8 cellular contexts compared by ENCODE assay signal in the genomic region with DNA sequence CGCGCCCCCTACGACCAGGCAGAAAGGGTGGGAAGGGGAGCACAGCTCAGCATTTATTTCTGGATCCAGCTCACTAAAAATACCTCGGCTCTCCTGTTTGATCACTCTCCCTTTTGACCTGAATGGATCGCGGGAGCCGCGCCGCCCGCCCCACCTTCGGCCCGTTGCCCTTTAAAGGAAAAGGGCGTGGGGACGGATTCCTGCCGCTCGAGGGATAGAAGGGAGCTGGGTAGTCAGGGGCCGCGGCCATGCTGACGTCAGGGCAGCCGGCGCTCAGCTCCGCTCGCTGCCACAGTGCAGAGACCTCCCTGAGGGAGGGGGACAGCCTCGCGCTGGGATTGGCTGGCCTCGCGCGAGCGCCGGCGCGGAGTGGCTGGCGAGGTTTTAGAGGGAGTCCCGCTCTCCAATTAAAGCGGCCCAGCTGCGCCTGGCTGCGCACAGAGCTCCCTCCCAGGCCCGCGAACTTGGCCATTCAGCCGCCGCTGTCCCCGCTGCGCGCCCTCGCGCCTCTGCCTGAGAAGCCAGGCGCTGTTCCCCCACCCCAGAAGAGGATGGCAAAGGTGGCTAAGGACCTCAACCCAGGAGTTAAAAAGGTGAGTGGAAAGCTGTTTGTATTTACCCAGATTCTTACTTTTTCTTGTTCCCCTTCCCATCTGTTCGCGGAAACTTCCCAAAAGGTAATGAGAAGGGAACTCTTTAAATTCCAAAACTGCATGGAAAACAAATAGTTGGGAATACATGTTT. TPM values are rescaled to one million over a fixed set of nuclear protein-coding genes. Genes with fewer than 3 reads are reported as not detected.
DNase-seq lines count a peak whose midpoint lies in the region; ATAC-seq, FAIRE-seq and TF ChIP-seq lines count a peak whose summit lies in the region.

A gene with protein sequence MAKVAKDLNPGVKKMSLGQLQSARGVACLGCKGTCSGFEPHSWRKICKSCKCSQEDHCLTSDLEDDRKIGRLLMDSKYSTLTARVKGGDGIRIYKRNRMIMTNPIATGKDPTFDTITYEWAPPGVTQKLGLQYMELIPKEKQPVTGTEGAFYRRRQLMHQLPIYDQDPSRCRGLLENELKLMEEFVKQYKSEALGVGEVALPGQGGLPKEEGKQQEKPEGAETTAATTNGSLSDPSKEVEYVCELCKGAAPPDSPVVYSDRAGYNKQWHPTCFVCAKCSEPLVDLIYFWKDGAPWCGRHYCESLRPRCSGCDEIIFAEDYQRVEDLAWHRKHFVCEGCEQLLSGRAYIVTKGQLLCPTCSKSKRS (plus strand): TSS at position 436 of the 744 bp plus-strand sequence. CDS start 116 bp downstream, at position 552.

- no peak within 1 kb of the TSS for H3K27ac ChIP-seq in K562 (ENCODE audit: extremely low read depth, low read depth, low read length)
- peak within 1 kb of the TSS; percentile 83 to 90 for H3K27ac ChIP-seq in aorta (ENCODE audit: low read depth in 1 of 2, low read length in 2 of 2)

- H3K9me3 ChIP-seq in K562 (replicated peaks; ENCODE audit: control insufficient read depth, insufficient read depth, low read depth, low read length), result no peaks in the 10 kb centered on the region
- no peaks in the 10 kb centered on the region for H3K9me3 ChIP-seq in aorta (ENCODE audit: control insufficient read depth, low read length)

- H3K79me2 ChIP-seq in K562 (ENCODE audit: control insufficient read depth, insufficient read depth, low read length), result no peaks in the 10 kb centered on the region

- no peaks in the 10 kb centered on the region for H3K9me1 ChIP-seq in K562 (ENCODE audit: control insufficient read depth, insufficient read depth, low read length)

- H4K20me1 ChIP-seq in K562 (replicated peaks; ENCODE audit: control insufficient read depth, insufficient read depth, low read length), result no peaks in the 10 kb centered on the region

- DNase-seq in GM12891 (ENCODE audit: insufficient read length, low spot score) (peak; percentile 78), NCI-H1436 treated with DMSO at 0.1 percent for 48 hours (lab: John Stamatoyannopoulos, UW) (peak; percentile 39), K562 (ENCODE audit: extremely low read depth in 1 of 4, low spot score in 3 of 4) (peak; percentile 63 to 75 (median 68)), hippocampal formation (lab: John Stamatoyannopoulos, UW) (peak; percentile 97), retina (peak; percentile 94), aorta (peak; percentile 98)

- TF ChIP-seq CTCF in K562 (IDR thresholded peaks at IDR 0.05 in 2 of 3, conservative IDR thresholded peaks at IDR 0.05 in 1 of 3; ENCODE audit: insufficient read depth in 2 of 3, low read depth in 1 of 3, low read length in 3 of 3), result no peak

- peaks cover 0 to 7% of the 10 kb centered on the region in 2 experiments; a peak in 2 of 5 replicates for H3K4me1 ChIP-seq in K562 (replicated peaks in 1 of 2; ENCODE audit: control insufficient read depth in 2 of 2, insufficient read depth in 2 of 2, low read length in 2 of 2)
- no peaks in the 10 kb centered on the region for H3K4me1 ChIP-seq in aorta (ENCODE audit: control insufficient read depth in 1 of 2, insufficient read depth in 2 of 2, low read length in 2 of 2)

- POLR2A ChIA-PET in K562 (lab: Yijun Ruan, JAX), result interaction anchor here (0.6 to 0.9 kb wide), 4 partner anchors 9 to 818 kb away, joined by 3 read pairs; no protein-coding TSS in a partner anchor

- H3K4me2 ChIP-seq in K562 (ENCODE audit: insufficient read depth, low read length), result peak within 1 kb of the TSS; percentile 33; the same call in 1 of the 2 replicates

- BruUV-seq in K562 (replicated peaks; lab: Mats Ljungman, UMichigan), result no TSS peak

- no peak for TF ChIP-seq RAD21 in K562 (CRISPR knock-in tag; conservative IDR thresholded peaks at IDR 0.05 in 1 of 2, IDR thresholded peaks at IDR 0.05 in 1 of 2)

- TF ChIP-seq POLR2A in GM12891 (IDR thresholded peaks at IDR 0.05; ENCODE audit: low read depth, low read length) (no peak), K562 (conservative IDR thresholded peaks at IDR 0.05) (no peak)

- H3K27me3 ChIP-seq in K562 (ENCODE audit: control insufficient read depth in 2 of 2, insufficient read depth in 2 of 2, low read length in 2 of 2) (0 out of 5 replicates have a peak, but pooled peaks cover 0 to 5% of the 10 kb centered on the region in 2 experiments), aorta (ENCODE audit: control insufficient read depth in 1 of 2, insufficient read depth in 2 of 2, low read length in 1 of 2) (no peaks in the 10 kb centered on the region)

- CTCF ChIA-PET in K562 (lab: Yijun Ruan, JAX; ENCODE audit: low intra/inter-chr PET ratio), result no interaction called here

- TF ChIP-seq EP300 in K562 (IDR thresholded peaks at IDR 0.05; ENCODE audit: low read length), result no peak

- ATAC-seq in HG02678 (IDR thresholded peaks at IDR 0.05; ENCODE audit: unreplicated experiment), result peak; percentile 96
- peak; percentile 100 for ATAC-seq in K562
- ATAC-seq in aorta (ENCODE audit: low FRiP score), result peak; percentile 97

- FAIRE-seq in GM12891 (lab: Jason Lieb, UNC), result peak; percentile 77
- FAIRE-seq in TTC549 (lab: Jason Lieb, UNC), result peak; percentile 92
- FAIRE-seq in K562 (lab: Jason Lieb, UNC), result peak; percentile 58

- intact Hi-C loops in K562 (cut with micrococcal nuclease), result no loop called here
- intact Hi-C loops in aorta (cut with DNase I), result loop anchor here (1.0 to 5.0 kb wide), 3 partner anchors 17 to 57 kb away; no protein-coding TSS in a partner anchor

- H3K9ac ChIP-seq in K562 (ENCODE audit: insufficient read depth in 1 of 2, low read depth in 2 of 2, low read length in 2 of 2), result peak within 1 kb of the TSS in 1 of 2 experiments; percentile 55; a peak in 1 of 4 replicates

- peak within 1 kb of the TSS; percentile 54 for H2AFZ ChIP-seq in K562 (ENCODE audit: low read depth, low read length)

- in situ Hi-C loops in K562 (cut with MboI), result no loop called here

- 11% methylated on average over 49 of the region's 49 CpGs for WGBS in K562 (ENCODE audit: insufficient coverage, low coverage, missing lambda C conversion rate)
- WGBS in aorta, 2 donors, result 1% methylated on average over 49 of the region's 49 CpGs

- H3K36me3 ChIP-seq in K562 (ENCODE audit: control insufficient read depth, insufficient read depth, low read length), result no peaks in the 10 kb centered on the region
- peaks cover 0 to 3% of the 10 kb centered on the region in 2 donors for H3K36me3 ChIP-seq in aorta (ENCODE audit: control insufficient read depth in 1 of 2, insufficient read depth in 2 of 2, low read length in 1 of 2)

- H3K4me3 ChIP-seq in K562 (no peak within 1 kb of the TSS), aorta (ENCODE audit: low read length in 2 of 2) (peak within 1 kb of the TSS; percentile 90 to 92)

TF ChIP-seq in GM12891, 5 proteins besides CTCF, POLR2A, EP300 and RAD21:
- TF ChIP-seq SPI1 (IDR thresholded peaks at IDR 0.05; ENCODE audit: low read depth, low read length), result no peak
- TF ChIP-seq PAX5 (IDR thresholded peaks at IDR 0.05; ENCODE audit: insufficient read depth, low read length, severe bottlenecking), result peak; percentile 87

TF ChIP-seq in K562, 482 proteins besides CTCF, POLR2A, EP300 and RAD21 (continues in another document):
- TF ChIP-seq ZNF134 (CRISPR knock-in tag; conservative IDR thresholded peaks at IDR 0.05), result no peak
- TF ChIP-seq MYC (IDR thresholded peaks at IDR 0.05; ENCODE audit: low read depth, low read length), result no peak
- no peak for TF ChIP-seq MYC (CRISPR knock-in tag; IDR thresholded peaks at IDR 0.05; ENCODE audit: borderline replicate concordance, low read depth)
- no peak for TF ChIP-seq ZNF445 (CRISPR knock-in tag; IDR thresholded peaks at IDR 0.05; ENCODE audit: low read depth)
- TF ChIP-seq ZNF143 (CRISPR knock-in tag; IDR thresholded peaks at IDR 0.05), result no peak
- no peak for TF ChIP-seq NCOR1 (IDR thresholded peaks at IDR 0.05)
- TF ChIP-seq ZC3H11A (IDR thresholded peaks at IDR 0.05; ENCODE audit: low read depth, low read length), result no peak
- TF ChIP-seq FOXK2 (conservative IDR thresholded peaks at IDR 0.05 in 1 of 2, IDR thresholded peaks at IDR 0.05 in 1 of 2; ENCODE audit: low read depth in 2 of 2), result no peak

RNA-seq across cellular contexts. Expression of the gene that starts here (rescaled TPM):
- 13.1 TPM for polyA plus RNA-seq in GM12891 (2012; ENCODE audit: low read depth, missing spikeins)
- total RNA-seq in K562 (2011; cell fraction: chromatin; rRNA removed; ENCODE audit: low replicate concordance), result not detected in 2 replicates
- total RNA-seq in K562 (2011; cell fraction: nucleolus; rRNA removed), result not detected in 2 replicates
- not detected in 2 replicates for total RNA-seq in K562 (2011; cell fraction: nucleoplasm; rRNA removed)
- not detected in 2 replicates for total RNA-seq in K562 (2014; rRNA removed)
- total RNA-seq in K562 (2014; rRNA removed; fragmentation: Illumina TruSeq; extraction: Trizol), result not detected in 2 replicates
- total RNA-seq in K562 (2015; rRNA removed; fragmentation: Illumina TruSeq; extraction: Trizol), result not detected in 2 replicates
- not detected in 2 replicates for total RNA-seq in K562 (2021)
- polyA plus RNA-seq in K562 (2011; rRNA removed), result not detected in 2 replicates
- not detected in 2 replicates for polyA plus RNA-seq in K562 (2011; cell fraction: cytosol; rRNA removed)
- not detected in 2 replicates for polyA plus RNA-seq in K562 (2011; cell fraction: nucleus; rRNA removed)
- polyA plus RNA-seq in K562 (2012), result 0.01 and 0.15 TPM in 2 replicates
- polyA plus RNA-seq in K562 (2014; fragmentation: Illumina TruSeq; extraction: Trizol), result not detected in 2 replicates
- polyA plus RNA-seq in K562 (2014; fragmentation: Nextera tagmentation; extraction: Ambion mirVana), result not detected
- 0.60 TPM in 1 of 2 replicates, not detected in the other for polyA plus RNA-seq in K562 (2014; rRNA removed)
- not detected in 2 replicates for polyA minus RNA-seq in K562 (2011; rRNA and poly(A)+ RNA removed)
- polyA minus RNA-seq in K562 (2011; cell fraction: cytosol; rRNA and poly(A)+ RNA removed), result not detected in 2 replicates
- not detected in 2 replicates for polyA minus RNA-seq in K562 (2011; cell fraction: nucleus; rRNA and poly(A)+ RNA removed)
- total RNA-seq in aorta, result 1,000 to 10,000 TPM in 1 of 2 donors, 100 to 1,000 TPM in 1; 192 to 1,289 TPM
- polyA plus RNA-seq in aorta, result 100 to 1,000 TPM; 347 to 416 TPM

Comparison
In these comparisons a context has a peak if more than half of its experiments do, and no peak if none do; other contexts are left out.
1. RNA of the gene that starts here (total RNA-seq): 192 to 1,289 TPM in aorta; not detected in K562; every median in the first group is over 100 times any median in the second.
2. RNA of the gene that starts here (polyA plus RNA-seq): 347 to 416 TPM in aorta; 0.01 to 0.60 TPM in K562; every median in the first group is over 100 times any median in the second.
3. Peak in DNase-seq, ATAC-seq and H3K4me2 ChIP-seq in K562; RNA of the gene not detected or under 1 TPM.
4. DNase-seq: peak in every context shown above with its lines; median percentile 98 in aorta; 97 in hippocampal formation; 94 in retina; 78 in GM12891; 68 in K562; 39 in NCI-H1436 treated with DMSO at 0.1 percent for 48 hours.
5. Peak in every context shown above with its lines, with median percentiles within 50 percentile points of each other: ATAC-seq.